In the genomic region with DNA sequence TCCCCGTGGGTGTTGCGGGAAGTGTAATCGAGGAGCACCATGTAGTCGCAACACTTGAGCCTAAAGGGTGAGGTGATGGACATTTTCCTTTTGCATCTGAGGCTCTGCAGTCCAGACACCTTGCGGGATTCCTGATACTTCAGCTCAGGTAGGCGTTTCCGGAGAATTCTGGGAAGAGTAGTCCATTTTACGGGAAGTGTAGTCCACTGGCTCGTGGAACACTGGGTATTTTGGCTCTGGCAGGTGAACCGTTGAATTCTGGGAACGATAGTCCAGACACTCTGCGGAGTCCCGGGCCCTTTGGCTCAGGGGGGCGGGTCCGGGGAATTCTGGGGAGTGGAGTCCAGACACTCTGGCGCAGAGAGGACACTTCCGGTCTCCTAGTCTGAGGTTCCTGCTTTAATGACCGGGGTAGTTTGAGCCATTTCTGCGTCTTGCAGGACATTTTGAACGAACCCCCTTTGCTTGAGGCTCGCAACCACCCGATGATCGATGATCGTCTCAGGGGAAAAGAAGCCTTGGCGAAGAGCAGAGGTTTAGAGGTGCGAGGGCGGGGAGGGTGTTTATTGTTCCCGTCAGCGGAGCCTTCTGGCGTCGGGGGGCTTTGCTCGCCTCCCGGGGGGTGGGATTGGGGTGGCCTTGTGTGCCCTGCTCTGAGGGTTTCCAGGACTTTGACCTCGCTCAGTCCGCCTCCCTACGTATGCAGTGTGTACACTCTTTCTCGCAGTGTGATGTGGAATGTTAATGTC, we compare ENCODE assay signal across 1 cellular context.
TF ChIP-seq lines count a peak whose summit lies in the region.

A gene (plus strand): TSS at position 383 of the 749 bp plus-strand sequence. CDS start 3,141 bp downstream, outside the sequence.

TF ChIP-seq in HEK293, 187 proteins besides CTCF, POLR2A, EP300 and RAD21 (continued from another document):
- TF ChIP-seq, protein P1, sequence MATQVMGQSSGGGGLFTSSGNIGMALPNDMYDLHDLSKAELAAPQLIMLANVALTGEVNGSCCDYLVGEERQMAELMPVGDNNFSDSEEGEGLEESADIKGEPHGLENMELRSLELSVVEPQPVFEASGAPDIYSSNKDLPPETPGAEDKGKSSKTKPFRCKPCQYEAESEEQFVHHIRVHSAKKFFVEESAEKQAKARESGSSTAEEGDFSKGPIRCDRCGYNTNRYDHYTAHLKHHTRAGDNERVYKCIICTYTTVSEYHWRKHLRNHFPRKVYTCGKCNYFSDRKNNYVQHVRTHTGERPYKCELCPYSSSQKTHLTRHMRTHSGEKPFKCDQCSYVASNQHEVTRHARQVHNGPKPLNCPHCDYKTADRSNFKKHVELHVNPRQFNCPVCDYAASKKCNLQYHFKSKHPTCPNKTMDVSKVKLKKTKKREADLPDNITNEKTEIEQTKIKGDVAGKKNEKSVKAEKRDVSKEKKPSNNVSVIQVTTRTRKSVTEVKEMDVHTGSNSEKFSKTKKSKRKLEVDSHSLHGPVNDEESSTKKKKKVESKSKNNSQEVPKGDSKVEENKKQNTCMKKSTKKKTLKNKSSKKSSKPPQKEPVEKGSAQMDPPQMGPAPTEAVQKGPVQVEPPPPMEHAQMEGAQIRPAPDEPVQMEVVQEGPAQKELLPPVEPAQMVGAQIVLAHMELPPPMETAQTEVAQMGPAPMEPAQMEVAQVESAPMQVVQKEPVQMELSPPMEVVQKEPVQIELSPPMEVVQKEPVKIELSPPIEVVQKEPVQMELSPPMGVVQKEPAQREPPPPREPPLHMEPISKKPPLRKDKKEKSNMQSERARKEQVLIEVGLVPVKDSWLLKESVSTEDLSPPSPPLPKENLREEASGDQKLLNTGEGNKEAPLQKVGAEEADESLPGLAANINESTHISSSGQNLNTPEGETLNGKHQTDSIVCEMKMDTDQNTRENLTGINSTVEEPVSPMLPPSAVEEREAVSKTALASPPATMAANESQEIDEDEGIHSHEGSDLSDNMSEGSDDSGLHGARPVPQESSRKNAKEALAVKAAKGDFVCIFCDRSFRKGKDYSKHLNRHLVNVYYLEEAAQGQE (tag by site-specific recombination; IDR thresholded peaks at IDR 0.05) = peak; percentile 6
- TF ChIP-seq OSR2 (tag by site-specific recombination; IDR thresholded peaks at IDR 0.05) (no peak), ZNF248 (tag by site-specific recombination; IDR thresholded peaks at IDR 0.05) (no peak), GLI4 (tag by site-specific recombination; IDR thresholded peaks at IDR 0.05) (no peak), ZNF529 (tag by site-specific recombination; IDR thresholded peaks at IDR 0.05; ENCODE audit: insufficient replicate concordance) (no peak), ZNF114 (tag by site-specific recombination; IDR thresholded peaks at IDR 0.05) (no peak), ZNF621 (tag by site-specific recombination; IDR thresholded peaks at IDR 0.05) (no peak), SP3 (tag by site-specific recombination; IDR thresholded peaks at IDR 0.05) (peak; percentile 99), ZNF266 (tag by site-specific recombination; IDR thresholded peaks at IDR 0.05; ENCODE audit: low read depth) (no peak), ZNF341 (tag by site-specific recombination; IDR thresholded peaks at IDR 0.05; ENCODE audit: low read depth) (no peak; the same call in none of the 2 replicates), ZNF555 (tag by site-specific recombination; conservative IDR thresholded peaks at IDR 0.05) (no peak), ZNF146 (tag by site-specific recombination; IDR thresholded peaks at IDR 0.05) (no peak), ZNF48 (tag by site-specific recombination; IDR thresholded peaks at IDR 0.05) (no peak), ZNF37A (tag by site-specific recombination; IDR thresholded peaks at IDR 0.05) (no peak), ZNF626 (tag by site-specific recombination; IDR thresholded peaks at IDR 0.05) (no peak), ZNF169 (tag by site-specific recombination; IDR thresholded peaks at IDR 0.05) (no peak), MEIS1 (CRISPR knock-in tag; IDR thresholded peaks at IDR 0.05; ENCODE audit: borderline replicate concordance) (no peak), ZBTB48 (tag by site-specific recombination; IDR thresholded peaks at IDR 0.05) (peak; percentile 34; the same call in 1 of the 2 replicates), ZNF785 (tag by site-specific recombination; IDR thresholded peaks at IDR 0.05) (peak; percentile 63; the same call in 1 of the 2 replicates), HOXA7 (CRISPR knock-in tag; IDR thresholded peaks at IDR 0.05; ENCODE audit: borderline replicate concordance) (no peak), ZNF76 (tag by site-specific recombination; IDR thresholded peaks at IDR 0.05; ENCODE audit: borderline replicate concordance, low read depth) (peak; percentile 100), WT1 (tag by site-specific recombination; IDR thresholded peaks at IDR 0.05) (0 out of 2 replicates have a peak, but pooled peaks have one; percentile 33), ZNF350 (tag by site-specific recombination; IDR thresholded peaks at IDR 0.05) (no peak), ZNF514 (tag by site-specific recombination; IDR thresholded peaks at IDR 0.05) (no peak), ZNF629 (tag by site-specific recombination; IDR thresholded peaks at IDR 0.05) (peak; percentile 76), ZNF791 (tag by site-specific recombination; IDR thresholded peaks at IDR 0.05) (peak; percentile 12; the same call in 1 of the 2 replicates), SP2 (tag by site-specific recombination; IDR thresholded peaks at IDR 0.05) (peak; percentile 86), ZNF2 (tag by site-specific recombination; IDR thresholded peaks at IDR 0.05) (peak; percentile 47; the same call in 1 of the 2 replicates)
- TF ChIP-seq, protein P2, sequence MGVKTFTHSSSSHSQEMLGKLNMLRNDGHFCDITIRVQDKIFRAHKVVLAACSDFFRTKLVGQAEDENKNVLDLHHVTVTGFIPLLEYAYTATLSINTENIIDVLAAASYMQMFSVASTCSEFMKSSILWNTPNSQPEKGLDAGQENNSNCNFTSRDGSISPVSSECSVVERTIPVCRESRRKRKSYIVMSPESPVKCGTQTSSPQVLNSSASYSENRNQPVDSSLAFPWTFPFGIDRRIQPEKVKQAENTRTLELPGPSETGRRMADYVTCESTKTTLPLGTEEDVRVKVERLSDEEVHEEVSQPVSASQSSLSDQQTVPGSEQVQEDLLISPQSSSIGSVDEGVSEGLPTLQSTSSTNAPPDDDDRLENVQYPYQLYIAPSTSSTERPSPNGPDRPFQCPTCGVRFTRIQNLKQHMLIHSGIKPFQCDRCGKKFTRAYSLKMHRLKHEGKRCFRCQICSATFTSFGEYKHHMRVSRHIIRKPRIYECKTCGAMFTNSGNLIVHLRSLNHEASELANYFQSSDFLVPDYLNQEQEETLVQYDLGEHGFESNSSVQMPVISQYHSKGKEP (tag by site-specific recombination; IDR thresholded peaks at IDR 0.05) = peak; percentile 43
- TF ChIP-seq, protein P3, sequence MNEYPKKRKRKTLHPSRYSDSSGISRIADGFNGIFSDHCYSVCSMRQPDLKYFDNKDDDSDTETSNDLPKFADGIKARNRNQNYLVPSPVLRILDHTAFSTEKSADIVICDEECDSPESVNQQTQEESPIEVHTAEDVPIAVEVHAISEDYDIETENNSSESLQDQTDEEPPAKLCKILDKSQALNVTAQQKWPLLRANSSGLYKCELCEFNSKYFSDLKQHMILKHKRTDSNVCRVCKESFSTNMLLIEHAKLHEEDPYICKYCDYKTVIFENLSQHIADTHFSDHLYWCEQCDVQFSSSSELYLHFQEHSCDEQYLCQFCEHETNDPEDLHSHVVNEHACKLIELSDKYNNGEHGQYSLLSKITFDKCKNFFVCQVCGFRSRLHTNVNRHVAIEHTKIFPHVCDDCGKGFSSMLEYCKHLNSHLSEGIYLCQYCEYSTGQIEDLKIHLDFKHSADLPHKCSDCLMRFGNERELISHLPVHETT (tag by site-specific recombination; IDR thresholded peaks at IDR 0.05) = peak; percentile 81
- TF ChIP-seq, protein P4, sequence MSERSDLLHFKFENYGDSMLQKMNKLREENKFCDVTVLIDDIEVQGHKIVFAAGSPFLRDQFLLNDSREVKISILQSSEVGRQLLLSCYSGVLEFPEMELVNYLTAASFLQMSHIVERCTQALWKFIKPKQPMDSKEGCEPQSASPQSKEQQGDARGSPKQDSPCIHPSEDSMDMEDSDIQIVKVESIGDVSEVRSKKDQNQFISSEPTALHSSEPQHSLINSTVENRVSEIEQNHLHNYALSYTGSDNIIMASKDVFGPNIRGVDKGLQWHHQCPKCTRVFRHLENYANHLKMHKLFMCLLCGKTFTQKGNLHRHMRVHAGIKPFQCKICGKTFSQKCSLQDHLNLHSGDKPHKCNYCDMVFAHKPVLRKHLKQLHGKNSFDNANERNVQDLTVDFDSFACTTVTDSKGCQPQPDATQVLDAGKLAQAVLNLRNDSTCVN (tag by site-specific recombination; optimal IDR thresholded peaks at IDR 0.05) = peak; percentile 36
- TF ChIP-seq, protein P5, sequence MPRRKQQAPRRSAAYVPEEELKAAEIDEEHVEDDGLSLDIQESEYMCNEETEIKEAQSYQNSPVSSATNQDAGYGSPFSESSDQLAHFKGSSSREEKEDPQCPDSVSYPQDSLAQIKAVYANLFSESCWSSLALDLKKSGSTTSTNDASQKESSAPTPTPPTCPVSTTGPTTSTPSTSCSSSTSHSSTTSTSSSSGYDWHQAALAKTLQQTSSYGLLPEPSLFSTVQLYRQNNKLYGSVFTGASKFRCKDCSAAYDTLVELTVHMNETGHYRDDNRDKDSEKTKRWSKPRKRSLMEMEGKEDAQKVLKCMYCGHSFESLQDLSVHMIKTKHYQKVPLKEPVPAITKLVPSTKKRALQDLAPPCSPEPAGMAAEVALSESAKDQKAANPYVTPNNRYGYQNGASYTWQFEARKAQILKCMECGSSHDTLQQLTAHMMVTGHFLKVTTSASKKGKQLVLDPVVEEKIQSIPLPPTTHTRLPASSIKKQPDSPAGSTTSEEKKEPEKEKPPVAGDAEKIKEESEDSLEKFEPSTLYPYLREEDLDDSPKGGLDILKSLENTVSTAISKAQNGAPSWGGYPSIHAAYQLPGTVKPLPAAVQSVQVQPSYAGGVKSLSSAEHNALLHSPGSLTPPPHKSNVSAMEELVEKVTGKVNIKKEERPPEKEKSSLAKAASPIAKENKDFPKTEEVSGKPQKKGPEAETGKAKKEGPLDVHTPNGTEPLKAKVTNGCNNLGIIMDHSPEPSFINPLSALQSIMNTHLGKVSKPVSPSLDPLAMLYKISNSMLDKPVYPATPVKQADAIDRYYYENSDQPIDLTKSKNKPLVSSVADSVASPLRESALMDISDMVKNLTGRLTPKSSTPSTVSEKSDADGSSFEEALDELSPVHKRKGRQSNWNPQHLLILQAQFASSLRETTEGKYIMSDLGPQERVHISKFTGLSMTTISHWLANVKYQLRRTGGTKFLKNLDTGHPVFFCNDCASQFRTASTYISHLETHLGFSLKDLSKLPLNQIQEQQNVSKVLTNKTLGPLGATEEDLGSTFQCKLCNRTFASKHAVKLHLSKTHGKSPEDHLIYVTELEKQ (tag by site-specific recombination; IDR thresholded peaks at IDR 0.05; ENCODE audit: borderline replicate concordance) = no peak
- TF ChIP-seq, protein P6, sequence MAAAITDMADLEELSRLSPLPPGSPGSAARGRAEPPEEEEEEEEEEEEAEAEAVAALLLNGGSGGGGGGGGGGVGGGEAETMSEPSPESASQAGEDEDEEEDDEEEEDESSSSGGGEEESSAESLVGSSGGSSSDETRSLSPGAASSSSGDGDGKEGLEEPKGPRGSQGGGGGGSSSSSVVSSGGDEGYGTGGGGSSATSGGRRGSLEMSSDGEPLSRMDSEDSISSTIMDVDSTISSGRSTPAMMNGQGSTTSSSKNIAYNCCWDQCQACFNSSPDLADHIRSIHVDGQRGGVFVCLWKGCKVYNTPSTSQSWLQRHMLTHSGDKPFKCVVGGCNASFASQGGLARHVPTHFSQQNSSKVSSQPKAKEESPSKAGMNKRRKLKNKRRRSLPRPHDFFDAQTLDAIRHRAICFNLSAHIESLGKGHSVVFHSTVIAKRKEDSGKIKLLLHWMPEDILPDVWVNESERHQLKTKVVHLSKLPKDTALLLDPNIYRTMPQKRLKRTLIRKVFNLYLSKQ (tag by site-specific recombination; IDR thresholded peaks at IDR 0.05; ENCODE audit: borderline replicate concordance) = no peak
- TF ChIP-seq, protein P7, sequence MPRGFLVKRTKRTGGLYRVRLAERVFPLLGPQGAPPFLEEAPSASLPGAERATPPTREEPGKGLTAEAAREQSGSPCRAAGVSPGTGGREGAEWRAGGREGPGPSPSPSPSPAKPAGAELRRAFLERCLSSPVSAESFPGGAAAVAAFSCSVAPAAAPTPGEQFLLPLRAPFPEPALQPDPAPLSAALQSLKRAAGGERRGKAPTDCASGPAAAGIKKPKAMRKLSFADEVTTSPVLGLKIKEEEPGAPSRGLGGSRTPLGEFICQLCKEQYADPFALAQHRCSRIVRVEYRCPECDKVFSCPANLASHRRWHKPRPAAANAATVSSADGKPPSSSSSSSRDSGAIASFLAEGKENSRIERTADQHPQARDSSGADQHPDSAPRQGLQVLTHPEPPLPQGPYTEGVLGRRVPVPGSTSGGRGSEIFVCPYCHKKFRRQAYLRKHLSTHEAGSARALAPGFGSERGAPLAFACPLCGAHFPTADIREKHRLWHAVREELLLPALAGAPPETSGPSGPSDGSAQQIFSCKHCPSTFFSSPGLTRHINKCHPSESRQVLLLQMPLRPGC (tag by site-specific recombination; IDR thresholded peaks at IDR 0.05) = peak; percentile 9; the same call in 1 of the 2 replicates
- TF ChIP-seq, protein P8, sequence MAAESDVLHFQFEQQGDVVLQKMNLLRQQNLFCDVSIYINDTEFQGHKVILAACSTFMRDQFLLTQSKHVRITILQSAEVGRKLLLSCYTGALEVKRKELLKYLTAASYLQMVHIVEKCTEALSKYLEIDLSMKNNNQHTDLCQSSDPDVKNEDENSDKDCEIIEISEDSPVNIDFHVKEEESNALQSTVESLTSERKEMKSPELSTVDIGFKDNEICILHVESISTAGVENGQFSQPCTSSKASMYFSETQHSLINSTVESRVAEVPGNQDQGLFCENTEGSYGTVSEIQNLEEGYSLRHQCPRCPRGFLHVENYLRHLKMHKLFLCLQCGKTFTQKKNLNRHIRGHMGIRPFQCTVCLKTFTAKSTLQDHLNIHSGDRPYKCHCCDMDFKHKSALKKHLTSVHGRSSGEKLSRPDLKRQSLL (tag by site-specific recombination; IDR thresholded peaks at IDR 0.05) = peak; percentile 83; the same call in 1 of the 2 replicates
- TF ChIP-seq, protein P9, sequence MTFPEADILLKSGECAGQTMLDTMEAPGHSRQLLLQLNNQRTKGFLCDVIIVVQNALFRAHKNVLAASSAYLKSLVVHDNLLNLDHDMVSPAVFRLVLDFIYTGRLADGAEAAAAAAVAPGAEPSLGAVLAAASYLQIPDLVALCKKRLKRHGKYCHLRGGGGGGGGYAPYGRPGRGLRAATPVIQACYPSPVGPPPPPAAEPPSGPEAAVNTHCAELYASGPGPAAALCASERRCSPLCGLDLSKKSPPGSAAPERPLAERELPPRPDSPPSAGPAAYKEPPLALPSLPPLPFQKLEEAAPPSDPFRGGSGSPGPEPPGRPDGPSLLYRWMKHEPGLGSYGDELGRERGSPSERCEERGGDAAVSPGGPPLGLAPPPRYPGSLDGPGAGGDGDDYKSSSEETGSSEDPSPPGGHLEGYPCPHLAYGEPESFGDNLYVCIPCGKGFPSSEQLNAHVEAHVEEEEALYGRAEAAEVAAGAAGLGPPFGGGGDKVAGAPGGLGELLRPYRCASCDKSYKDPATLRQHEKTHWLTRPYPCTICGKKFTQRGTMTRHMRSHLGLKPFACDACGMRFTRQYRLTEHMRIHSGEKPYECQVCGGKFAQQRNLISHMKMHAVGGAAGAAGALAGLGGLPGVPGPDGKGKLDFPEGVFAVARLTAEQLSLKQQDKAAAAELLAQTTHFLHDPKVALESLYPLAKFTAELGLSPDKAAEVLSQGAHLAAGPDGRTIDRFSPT (tag by site-specific recombination; IDR thresholded peaks at IDR 0.05) = no peak
